25 cellular contexts compared by ENCODE assay signal in the genomic region with DNA sequence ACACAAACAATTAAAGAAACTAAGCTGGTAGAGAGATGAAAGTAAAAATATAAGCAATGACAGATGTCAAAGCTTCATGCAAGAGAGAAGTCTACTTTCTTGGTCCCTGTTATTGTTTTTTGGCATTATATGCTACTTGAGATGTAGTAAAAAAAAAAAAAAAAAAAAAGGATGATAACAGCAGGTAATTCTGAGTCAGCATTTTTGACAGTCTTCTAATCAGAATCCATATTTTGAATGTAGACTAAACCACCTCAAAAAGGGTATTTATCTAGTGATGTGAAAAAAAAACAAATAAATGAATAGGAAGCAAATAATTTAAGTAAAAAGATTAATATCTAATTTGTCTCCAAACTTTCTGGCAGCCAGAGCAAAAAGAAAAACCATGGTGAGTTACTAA.
DNase-seq lines count a peak whose midpoint lies in the region; ATAC-seq, FAIRE-seq and TF ChIP-seq lines count a peak whose summit lies in the region.
"Had no signal": no experiment of that assay in that cellular context is flagged by ENCODE, and none has a peak within 500 bp of the region (broad histone marks: within the 10 kb centered on the region; RNA-seq: fewer than 3 reads in every experiment).

No MANE protein-coding gene starts in this region.

- H3K4me2 ChIP-seq in HepG2 (ENCODE audit: low read depth, low read length) (no peak overlapping the region), K562 (ENCODE audit: insufficient read depth, low read length) (no peak overlapping the region)
- H3K4me2 ChIP-seq: BLaER1 had no signal

- H3K79me2 ChIP-seq in HepG2 (ENCODE audit: insufficient read depth, low read length) = no peaks in the 10 kb centered on the region
- no peaks in the 10 kb centered on the region for H3K79me2 ChIP-seq in K562 (ENCODE audit: control insufficient read depth, insufficient read depth, low read length)

- TF ChIP-seq POLR2A in HepG2 (IDR thresholded peaks at IDR 0.05; ENCODE audit: insufficient read depth in 1 of 2, low read depth in 2 of 2, low read length in 2 of 2) (no peak), right lobe of liver (IDR thresholded peaks at IDR 0.05) (no peak), K562 (conservative IDR thresholded peaks at IDR 0.05) (no peak)

- BruUV-seq in HepG2 (replicated peaks; lab: Mats Ljungman, UMichigan) = no TSS peak
- no TSS peak for BruUV-seq in K562 (replicated peaks; lab: Mats Ljungman, UMichigan)

- no peaks in the 10 kb centered on the region for H3K4me1 Mint-ChIP-seq in activated T-cell treated with anti-CD3 and anti-CD28 coated beads, Interleukin-2, amount 50 U/mL, for 72 hours (ENCODE audit: low read depth)
- H3K4me1 Mint-ChIP-seq: CD14-positive monocyte; CD4-positive, alpha-beta memory T cell; CD4-positive, CD25-positive, alpha-beta regulatory T cell; CD8-positive, alpha-beta memory T cell had no signal

- in situ Hi-C loops in HepG2 (cut with HindIII; ENCODE audit: extremely low pct_ligation_motif_present, low pct_unique_long_range_greater_than_20kb) = no loop called here
- in situ Hi-C loops in K562 (cut with MboI) = no loop called here

- CTCF ChIA-PET in HepG2 (lab: Yijun Ruan, JAX; ENCODE audit: low intra/inter-chr PET ratio, low total read pairs) = no interaction called here
- CTCF ChIA-PET in K562 (lab: Yijun Ruan, JAX; ENCODE audit: low intra/inter-chr PET ratio) = no interaction called here

- TF ChIP-seq RAD21 in HepG2 (CRISPR knock-in tag; IDR thresholded peaks at IDR 0.05) (no peak), K562 (CRISPR knock-in tag; conservative IDR thresholded peaks at IDR 0.05 in 1 of 2, IDR thresholded peaks at IDR 0.05 in 1 of 2) (no peak)

- H3K9me3 Mint-ChIP-seq in activated T-cell treated with anti-CD3 and anti-CD28 coated beads, Interleukin-2, amount 50 U/mL, for 72 hours = peaks cover 2 to 5% of the 10 kb centered on the region in 2 donors

- intact Hi-C loops in HepG2 (cut with micrococcal nuclease; ENCODE audit: unreplicated experiment) (no loop called here), right lobe of liver (cut with DNase I) (no loop called here), K562 (cut with micrococcal nuclease) (no loop called here), head of caudate nucleus (cut with DNase I) (no loop called here)

- H3K36me3 Mint-ChIP-seq in activated T-cell treated with anti-CD3 and anti-CD28 coated beads, Interleukin-2, amount 50 U/mL, for 72 hours (ENCODE audit: insufficient read depth in 2 of 2) = no peaks in the 10 kb centered on the region
- H3K36me3 Mint-ChIP-seq: CD14-positive monocyte; CD4-positive, alpha-beta memory T cell; CD4-positive, CD25-positive, alpha-beta regulatory T cell had no signal

- no peak overlapping the region for H3K4me3 ChIP-seq in HepG2 (replicated peaks in 1 of 3; ENCODE audit: insufficient read depth in 1 of 3, low read depth in 2 of 3, low read length in 3 of 3)
- H3K4me3 ChIP-seq in right lobe of liver = no peak overlapping the region
- H3K4me3 ChIP-seq in K562 = no peak overlapping the region
- H3K4me3 ChIP-seq: BLaER1, GM12878 had no signal

- H3K9ac ChIP-seq in HepG2 (ENCODE audit: insufficient read depth, low read depth, low read length) (no peak overlapping the region), K562 (ENCODE audit: insufficient read depth in 1 of 2, low read depth in 2 of 2, low read length in 2 of 2) (no peak overlapping the region)
- H3K9ac ChIP-seq: BLaER1 had no signal

- H3K4me1 ChIP-seq in HepG2 (ENCODE audit: insufficient read depth, low read length) (no peaks in the 10 kb centered on the region), right lobe of liver (no peaks in the 10 kb centered on the region), K562 (replicated peaks in 1 of 2; ENCODE audit: control insufficient read depth in 2 of 2, insufficient read depth in 2 of 2, low read length in 2 of 2) (no peaks in the 10 kb centered on the region)
- H3K4me1 ChIP-seq: BE2C, BLaER1 had no signal

- no peak for TF ChIP-seq CTCF in HepG2 (CRISPR knock-in tag; IDR thresholded peaks at IDR 0.05)
- TF ChIP-seq CTCF in right lobe of liver (IDR thresholded peaks at IDR 0.05) = no peak
- TF ChIP-seq CTCF in K562 (IDR thresholded peaks at IDR 0.05 in 2 of 3, conservative IDR thresholded peaks at IDR 0.05 in 1 of 3; ENCODE audit: insufficient read depth in 2 of 3, low read depth in 1 of 3, low read length in 3 of 3) = no peak

- no peaks in the 10 kb centered on the region for H3K9me1 ChIP-seq in K562 (ENCODE audit: control insufficient read depth, insufficient read depth, low read length)

- peaks cover 99% of the 10 kb centered on the region for H3K9me3 ChIP-seq in HepG2 (ENCODE audit: low read length)
- no peaks in the 10 kb centered on the region for H3K9me3 ChIP-seq in right lobe of liver
- no peaks in the 10 kb centered on the region; the same call in 1 of the 2 replicates for H3K9me3 ChIP-seq in K562 (replicated peaks; ENCODE audit: control insufficient read depth, insufficient read depth, low read depth, low read length)
- H3K9me3 ChIP-seq: BE2C, BLaER1 had no signal

- no peak overlapping the region for H3K4me3 Mint-ChIP-seq in activated T-cell treated with anti-CD3 and anti-CD28 coated beads, Interleukin-2, amount 50 U/mL, for 72 hours
- H3K4me3 Mint-ChIP-seq: CD14-positive monocyte; CD4-positive, alpha-beta memory T cell; CD4-positive, CD25-positive, alpha-beta regulatory T cell; CD8-positive, alpha-beta memory T cell had no signal

- DNase-seq in HepG2 (ENCODE audit: low spot score) = no peak
- DNase-seq in right lobe of liver = no peak
- DNase-seq in K562 (ENCODE audit: extremely low read depth in 1 of 4, low spot score in 3 of 4) = no peak
- DNase-seq in head of caudate nucleus = no peak
- DNase-seq in activated T-cell treated with anti-CD3 and anti-CD28 coated beads, Interleukin-2, amount 50 U/mL, for 72 hours = no peak
- DNase-seq: ACHN; BE2C; C1 segment of cervical spinal cord; CD4-positive, alpha-beta memory T cell; CD4-positive, CD25-positive, alpha-beta regulatory T cell; CD8-positive, alpha-beta memory T cell; COR-L47; DMS 273 treated with DMSO at 0.1 percent for 48 hours; DMS153; DMS53; DMS79; DND-41; EL; GDM1 had no signal

- no peaks in the 10 kb centered on the region for H3K27me3 Mint-ChIP-seq in activated T-cell treated with anti-CD3 and anti-CD28 coated beads, Interleukin-2, amount 50 U/mL, for 72 hours (ENCODE audit: low read depth)
- H3K27me3 Mint-ChIP-seq: CD4-positive, CD25-positive, alpha-beta regulatory T cell; CD8-positive, alpha-beta memory T cell had no signal

- H2AFZ ChIP-seq in HepG2 (ENCODE audit: low read length) (no peak overlapping the region), K562 (ENCODE audit: low read depth, low read length) (no peak overlapping the region)

- H3K27ac Mint-ChIP-seq in activated T-cell treated with anti-CD3 and anti-CD28 coated beads, Interleukin-2, amount 50 U/mL, for 72 hours = no peak overlapping the region
- H3K27ac Mint-ChIP-seq: CD4-positive, alpha-beta memory T cell; CD4-positive, CD25-positive, alpha-beta regulatory T cell; CD8-positive, alpha-beta memory T cell had no signal

- H4K20me1 ChIP-seq in HepG2 (ENCODE audit: insufficient read depth, low read length) (no peaks in the 10 kb centered on the region), K562 (replicated peaks; ENCODE audit: control insufficient read depth, insufficient read depth, low read length) (no peaks in the 10 kb centered on the region)
- H4K20me1 ChIP-seq: BLaER1 had no signal

- TF ChIP-seq EP300 in HepG2 (IDR thresholded peaks at IDR 0.05; ENCODE audit: low read depth in 2 of 2, low read length in 2 of 2) (no peak), HepG2 (CRISPR knock-in tag; IDR thresholded peaks at IDR 0.05; ENCODE audit: borderline replicate concordance) (no peak), K562 (IDR thresholded peaks at IDR 0.05; ENCODE audit: low read length) (no peak)

- no peaks in the 10 kb centered on the region for H3K27me3 ChIP-seq in HepG2 (ENCODE audit: control insufficient read depth in 1 of 2, insufficient read depth in 2 of 2, low read length in 2 of 2)
- H3K27me3 ChIP-seq in right lobe of liver = no peaks in the 10 kb centered on the region
- H3K27me3 ChIP-seq in K562 (ENCODE audit: control insufficient read depth in 2 of 2, insufficient read depth in 2 of 2, low read length in 2 of 2) = no peaks in the 10 kb centered on the region
- H3K27me3 ChIP-seq: BE2C, BLaER1 had no signal

- H3K27ac ChIP-seq in HepG2 (ENCODE audit: extremely low read length, insufficient read depth, low read length) = no peak overlapping the region
- H3K27ac ChIP-seq in right lobe of liver = no peak overlapping the region
- no peak overlapping the region for H3K27ac ChIP-seq in K562 (ENCODE audit: extremely low read depth, low read depth, low read length)
- H3K27ac ChIP-seq: 22Rv1, BLaER1 had no signal

- POLR2A ChIA-PET in HepG2 (lab: Yijun Ruan, JAX) (no interaction called here), K562 (lab: Yijun Ruan, JAX) (no interaction called here)

- ATAC-seq in HepG2 (no peak), right lobe of liver (no peak), K562 (no peak)
- no peak for ATAC-seq in activated T-cell treated with anti-CD3 and anti-CD28 coated beads, Interleukin-2, amount 50 U/mL, for 72 hours (replicated peaks in 1 of 2)
- ATAC-seq: GM12878 had no signal

- H3K36me3 ChIP-seq in HepG2 (replicated peaks in 1 of 2; ENCODE audit: control insufficient read depth in 1 of 2, insufficient read depth in 2 of 2, low read length in 2 of 2) = no peaks in the 10 kb centered on the region
- no peaks in the 10 kb centered on the region for H3K36me3 ChIP-seq in right lobe of liver
- H3K36me3 ChIP-seq in K562 (ENCODE audit: control insufficient read depth, insufficient read depth, low read length) = no peaks in the 10 kb centered on the region
- H3K36me3 ChIP-seq: BE2C, BLaER1 had no signal

- FAIRE-seq in HepG2 (lab: Jason Lieb, UNC) (no peak), K562 (lab: Jason Lieb, UNC) (no peak)
- FAIRE-seq: GM12878, GM12892, GM18507 had no signal

TF ChIP-seq in HepG2, 621 proteins besides CTCF, POLR2A, EP300 and RAD21 (continues in another document):
- TF ChIP-seq ZSCAN22 (CRISPR knock-in tag; IDR thresholded peaks at IDR 0.05) = no peak
- TF ChIP-seq ARNTL (CRISPR knock-in tag; IDR thresholded peaks at IDR 0.05) = no peak

TF ChIP-seq in K562, 482 proteins besides CTCF, POLR2A, EP300 and RAD21:
- no peak for TF ChIP-seq ZNF444 (CRISPR knock-in tag; IDR thresholded peaks at IDR 0.05)
- peak; percentile 47; the same call in 1 of the 2 replicates for TF ChIP-seq MAFG (tag; conservative IDR thresholded peaks at IDR 0.05)
- TF ChIP-seq CBFA2T3 (IDR thresholded peaks at IDR 0.05) = no peak
- TF ChIP-seq MAFK (IDR thresholded peaks at IDR 0.05; ENCODE audit: low read length) = peak; percentile 82
- TF ChIP-seq C11orf30 (IDR thresholded peaks at IDR 0.05; ENCODE audit: low read depth) = peak; percentile 49; the same call in 1 of the 2 replicates
- no peak for TF ChIP-seq ARID2 (IDR thresholded peaks at IDR 0.05)
- TF ChIP-seq ZNF316 (IDR thresholded peaks at IDR 0.05) = peak; percentile 73
- TF ChIP-seq ZNF551 (CRISPR knock-in tag; IDR thresholded peaks at IDR 0.05) = no peak
- no peak for TF ChIP-seq MAZ (CRISPR knock-in tag; conservative IDR thresholded peaks at IDR 0.05 in 1 of 2, IDR thresholded peaks at IDR 0.05 in 1 of 2)
- no peak for TF ChIP-seq HDAC1 (IDR thresholded peaks at IDR 0.05)
- peak; percentile 71 for TF ChIP-seq MAFF (IDR thresholded peaks at IDR 0.05; ENCODE audit: low read length)
